Comparison of ENCODE assay signal across 12 cellular contexts in genomic region chr12:64009321-64010068, GRCh38.
DNase-seq lines count a peak whose midpoint lies in the region; ATAC-seq, FAIRE-seq and TF ChIP-seq lines count a peak whose summit lies in the region.
"Had no signal": no experiment of that assay in that cellular context is flagged by ENCODE, and none has a peak within 500 bp of the region (broad histone marks: within the 10 kb centered on the region; RNA-seq: fewer than 3 reads in every experiment).

No MANE protein-coding gene starts in this region.

- POLR2A ChIA-PET in AG04450 (lab: Yijun Ruan, JAX): interaction anchor here (1.0 to 1.7 kb wide), 2 partner anchors 33 to 91 kb away, joined by 3 to 5 read pairs; no protein-coding TSS in a partner anchor

- H3K27me3 ChIP-seq in AG04450 (ENCODE audit: control insufficient read depth, insufficient read depth, low read length): no peaks in the 10 kb centered on the region
- H3K27me3 ChIP-seq: ascending aorta had no signal

- CTCF ChIA-PET in AG04450 (lab: Charles Lee): interaction anchor here (2.6 kb wide), 1 partner anchor 165 kb away, joined by 7 read pairs; the partner anchor contains the start of gene SRGAP1

- no peaks in the 10 kb centered on the region for H3K9me3 ChIP-seq in AG04450 (ENCODE audit: control insufficient read depth, insufficient read depth, low read length)
- H3K9me3 ChIP-seq: ascending aorta had no signal

- DNase-seq in AG04450 (ENCODE audit: low read depth, low spot score): no peak
- DNase-seq in HTR-8/SVneo (ENCODE audit: insufficient read length, low spot score): no peak
- DNase-seq in Kasumi-1 (lab: John Stamatoyannopoulos, UW): no peak
- no peak for DNase-seq in anterior cingulate cortex (lab: John Stamatoyannopoulos, UW)
- no peak for DNase-seq in SKM-1 treated with dmso at 0.1 percent for 144 hours (lab: John Stamatoyannopoulos, UW; ENCODE audit: unreplicated experiment)
- no peak for DNase-seq in stimulated activated naive CD8-positive, alpha-beta T cell treated with anti-CD3 and anti-CD28 coated beads, Interleukin-15, Interleukin-2, amounts not matched to agents 100 U/mL and 50 U/mL, for 24 hours
- DNase-seq: natural killer cell, NCI-H774, T-helper 9 cell had no signal

- FAIRE-seq in HTR-8/SVneo (lab: Jason Lieb, UNC): peak; percentile 4

- ATAC-seq in GM19467 (IDR thresholded peaks at IDR 0.05; ENCODE audit: unreplicated experiment): peak; percentile 43
- ATAC-seq in HG02938 (IDR thresholded peaks at IDR 0.05; ENCODE audit: unreplicated experiment): peak; percentile 59
- ATAC-seq in stimulated activated naive CD8-positive, alpha-beta T cell treated with anti-CD3 and anti-CD28 coated beads, Interleukin-15, Interleukin-2, amounts not matched to agents 100 U/mL and 50 U/mL, for 24 hours: no peak
- ATAC-seq: natural killer cell had no signal

- TF ChIP-seq CTCF in AG04450 (IDR thresholded peaks at IDR 0.05; ENCODE audit: low read depth, low read length): no peak

- H3K27ac ChIP-seq in AG04450 (ENCODE audit: low read depth, low read length): peak overlapping the region; percentile 80
- H3K27ac ChIP-seq: ascending aorta had no signal

- H3K4me3 ChIP-seq in AG04450 (ENCODE audit: low read depth, low read length): no peak overlapping the region
- H3K4me3 ChIP-seq: ascending aorta had no signal
